8 cellular contexts compared by ENCODE assay signal in the genomic region with DNA sequence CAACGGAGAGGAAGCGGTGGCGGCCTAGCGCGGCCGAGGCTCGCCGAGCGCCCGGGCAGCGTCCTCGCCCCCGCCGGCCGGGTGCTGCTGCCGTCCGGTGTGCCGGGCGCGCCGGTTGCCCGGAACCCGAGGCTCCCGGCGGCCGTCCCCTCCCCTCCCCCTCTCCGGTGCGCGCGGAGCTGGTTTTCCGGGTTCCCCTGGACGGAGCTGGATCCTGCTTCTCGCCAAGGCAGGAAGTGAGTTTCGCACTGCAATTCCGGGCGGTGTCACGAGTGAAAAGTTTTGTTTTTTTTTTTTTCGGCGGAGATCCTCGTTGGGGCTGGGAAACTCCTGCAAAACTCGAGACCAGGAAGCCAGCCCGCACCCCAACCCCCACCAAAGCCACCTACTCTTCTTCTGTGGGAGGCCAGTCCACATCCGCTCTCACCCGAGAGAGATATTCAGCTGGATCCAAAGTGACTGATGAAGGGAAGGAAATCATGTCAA. TPM values are rescaled to one million over a fixed set of nuclear protein-coding genes. Genes with fewer than 3 reads are reported as not detected.
DNase-seq lines count a peak whose midpoint lies in the region; ATAC-seq and TF ChIP-seq lines count a peak whose summit lies in the region.

A gene with protein sequence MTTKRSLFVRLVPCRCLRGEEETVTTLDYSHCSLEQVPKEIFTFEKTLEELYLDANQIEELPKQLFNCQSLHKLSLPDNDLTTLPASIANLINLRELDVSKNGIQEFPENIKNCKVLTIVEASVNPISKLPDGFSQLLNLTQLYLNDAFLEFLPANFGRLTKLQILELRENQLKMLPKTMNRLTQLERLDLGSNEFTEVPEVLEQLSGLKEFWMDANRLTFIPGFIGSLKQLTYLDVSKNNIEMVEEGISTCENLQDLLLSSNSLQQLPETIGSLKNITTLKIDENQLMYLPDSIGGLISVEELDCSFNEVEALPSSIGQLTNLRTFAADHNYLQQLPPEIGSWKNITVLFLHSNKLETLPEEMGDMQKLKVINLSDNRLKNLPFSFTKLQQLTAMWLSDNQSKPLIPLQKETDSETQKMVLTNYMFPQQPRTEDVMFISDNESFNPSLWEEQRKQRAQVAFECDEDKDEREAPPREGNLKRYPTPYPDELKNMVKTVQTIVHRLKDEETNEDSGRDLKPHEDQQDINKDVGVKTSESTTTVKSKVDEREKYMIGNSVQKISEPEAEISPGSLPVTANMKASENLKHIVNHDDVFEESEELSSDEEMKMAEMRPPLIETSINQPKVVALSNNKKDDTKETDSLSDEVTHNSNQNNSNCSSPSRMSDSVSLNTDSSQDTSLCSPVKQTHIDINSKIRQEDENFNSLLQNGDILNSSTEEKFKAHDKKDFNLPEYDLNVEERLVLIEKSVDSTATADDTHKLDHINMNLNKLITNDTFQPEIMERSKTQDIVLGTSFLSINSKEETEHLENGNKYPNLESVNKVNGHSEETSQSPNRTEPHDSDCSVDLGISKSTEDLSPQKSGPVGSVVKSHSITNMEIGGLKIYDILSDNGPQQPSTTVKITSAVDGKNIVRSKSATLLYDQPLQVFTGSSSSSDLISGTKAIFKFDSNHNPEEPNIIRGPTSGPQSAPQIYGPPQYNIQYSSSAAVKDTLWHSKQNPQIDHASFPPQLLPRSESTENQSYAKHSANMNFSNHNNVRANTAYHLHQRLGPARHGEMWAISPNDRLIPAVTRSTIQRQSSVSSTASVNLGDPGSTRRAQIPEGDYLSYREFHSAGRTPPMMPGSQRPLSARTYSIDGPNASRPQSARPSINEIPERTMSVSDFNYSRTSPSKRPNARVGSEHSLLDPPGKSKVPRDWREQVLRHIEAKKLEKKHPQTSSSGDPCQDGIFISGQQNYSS (N-terminal part only) (plus strand): TSS at position 300 of the 486 bp plus-strand sequence. CDS start 66,144 bp downstream, outside the sequence.

- peak within 1 kb of the TSS; percentile 75 for H3K4me2 ChIP-seq in DND-41 (ENCODE audit: insufficient read depth, low read length)

- H3K27me3 ChIP-seq in DND-41 (ENCODE audit: insufficient read depth, low read length, poor library complexity), result no peaks in the 10 kb centered on the region
- H3K27me3 ChIP-seq in left ventricle myocardium inferior (ENCODE audit: low read depth), result no peaks in the 10 kb centered on the region

- H3K4me1 ChIP-seq in DND-41 (ENCODE audit: insufficient read depth, low read length) (peaks cover 39% of the 10 kb centered on the region), left ventricle myocardium inferior (peaks cover 57% of the 10 kb centered on the region), urinary bladder (ENCODE audit: insufficient read depth) (no peaks in the 10 kb centered on the region)

- H3K27ac ChIP-seq in DND-41 (ENCODE audit: low read length) (peak within 1 kb of the TSS; percentile 99), left ventricle myocardium inferior (replicated peaks) (peak within 1 kb of the TSS; percentile 100), urinary bladder (ENCODE audit: low read depth) (peak within 1 kb of the TSS; percentile 99)

- TF ChIP-seq CTCF in DND-41 (IDR thresholded peaks at IDR 0.05; ENCODE audit: borderline replicate concordance, extremely low read depth, low read length, poor library complexity, severe bottlenecking), result no peak
- no peak for TF ChIP-seq CTCF in left ventricle myocardium inferior (IDR thresholded peaks at IDR 0.05; ENCODE audit: borderline replicate concordance)

- peaks cover 38% of the 10 kb centered on the region; the same call in 1 of the 2 replicates for H4K20me1 ChIP-seq in DND-41 (ENCODE audit: insufficient read depth, low read length)

- ATAC-seq in DND-41 (ENCODE audit: insufficient read depth, low read depth), result peak; percentile 31
- peak; percentile 17 for ATAC-seq in GM21619 (IDR thresholded peaks at IDR 0.05; ENCODE audit: unreplicated experiment)

- peak; percentile 90 for DNase-seq in DND-41
- peak; percentile 77 for DNase-seq in Jurkat, Clone E6-1 (ENCODE audit: low read depth, low spot score)
- DNase-seq in T-helper 2 cell, result peak; percentile 51 to 81 (median 63)
- peak in 44 of 56 donors; percentile 3 to 75 (median 47) for DNase-seq in amygdala (lab: John Stamatoyannopoulos, UW)
- DNase-seq in left ventricle myocardium inferior, result peak; percentile 85
- DNase-seq in pulmonary artery endothelial cell (ENCODE audit: low read depth, low spot score), result peak; percentile 71

- H2AFZ ChIP-seq in DND-41 (ENCODE audit: low read depth, low read length), result peak within 1 kb of the TSS; percentile 76

- H3K9me3 ChIP-seq in DND-41 (ENCODE audit: insufficient read depth, low read length, severe bottlenecking), result no peaks in the 10 kb centered on the region
- H3K9me3 ChIP-seq in left ventricle myocardium inferior (replicated peaks), result no peaks in the 10 kb centered on the region

- H3K4me3 ChIP-seq in DND-41 (ENCODE audit: low read depth in 1 of 2, low read length in 2 of 2) (peak within 1 kb of the TSS; percentile 79 to 86), left ventricle myocardium inferior (peak within 1 kb of the TSS; percentile 92), urinary bladder (ENCODE audit: low read depth, low read length) (peak within 1 kb of the TSS; percentile 89)
- peak within 1 kb of the TSS; percentile 86 for H3K4me3 ChIP-seq in Jurkat, Clone E6-1 (ENCODE audit: low read length)

- WGBS in urinary bladder, result under 1% methylated on average over 43 of the region's 44 CpGs

- intact Hi-C loops in left ventricle myocardium inferior (cut with micrococcal nuclease), result loop anchor here (10.0 kb wide), 1 partner anchor 88 kb away; no protein-coding TSS in a partner anchor

- H3K36me3 ChIP-seq in DND-41 (ENCODE audit: insufficient read depth, low read length) (peaks cover 15% of the 10 kb centered on the region), left ventricle myocardium inferior (peaks cover 7% of the 10 kb centered on the region), urinary bladder (ENCODE audit: insufficient read depth) (no peaks in the 10 kb centered on the region)

- peaks cover 71% of the 10 kb centered on the region for H3K79me2 ChIP-seq in DND-41 (ENCODE audit: insufficient read depth, low read length)

- H3K9ac ChIP-seq in DND-41 (ENCODE audit: low read depth, low read length), result peak within 1 kb of the TSS; percentile 91

RNA-seq across cellular contexts. Expression of the gene that starts here (rescaled TPM):
- polyA plus RNA-seq in Jurkat, Clone E6-1 (2012; ENCODE audit: insufficient read depth, insufficient read length), result 26.1 TPM
- total RNA-seq in left ventricle myocardium inferior (38.0 TPM), pulmonary artery endothelial cell (43.8 and 54.1 TPM in 2 replicates), urinary bladder (225 TPM)
- polyA plus RNA-seq in urinary bladder, result 22.3 TPM

Comparison
In these comparisons a context has a peak if more than half of its experiments do, and no peak if none do; other contexts are left out.
1. Peak in every context shown above with its lines: DNase-seq, ATAC-seq, H3K4me3 ChIP-seq and H3K27ac ChIP-seq.